1 cellular context compared by ENCODE assay signal in the genomic region with DNA sequence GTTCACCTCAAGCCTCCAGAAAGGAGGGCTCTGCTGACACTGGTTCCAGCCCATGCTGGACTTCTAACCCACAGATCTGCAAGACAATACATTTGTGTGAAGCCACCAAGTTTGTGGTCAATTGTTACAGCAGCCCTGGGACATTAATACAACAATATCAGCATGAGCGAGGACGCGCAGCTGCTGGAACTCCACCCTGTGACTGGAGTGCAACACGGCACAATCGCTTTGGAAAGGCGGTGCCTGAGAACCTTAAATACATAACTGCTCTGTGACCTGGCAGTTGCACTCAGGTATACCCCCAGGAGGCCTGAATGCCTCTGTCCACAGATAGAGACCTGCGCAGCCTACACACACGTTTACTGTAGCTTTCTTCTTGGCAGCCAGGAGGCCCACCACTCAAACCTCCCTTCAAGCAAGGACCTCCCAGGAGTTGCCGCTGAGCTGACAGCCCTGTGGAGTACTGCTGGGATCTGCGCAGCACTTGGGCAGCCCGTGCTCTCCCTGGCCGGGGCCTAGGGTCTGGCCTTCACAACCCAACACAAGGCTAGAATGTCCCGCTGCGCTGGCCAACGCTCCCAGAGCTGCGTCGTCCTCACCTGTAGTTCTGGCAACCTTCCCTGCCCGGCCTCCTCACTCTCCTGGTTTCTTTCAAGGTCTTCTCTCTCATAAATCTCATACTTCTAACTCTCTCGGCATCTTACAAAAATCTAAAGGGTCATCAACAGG.
TF ChIP-seq lines count a peak whose summit lies in the region.

No MANE protein-coding gene starts in this region.

TF ChIP-seq in HepG2, 621 proteins besides CTCF, POLR2A, EP300 and RAD21:
- TF ChIP-seq NCOA5 (CRISPR knock-in tag; IDR thresholded peaks at IDR 0.05) (no peak), CBX5 (CRISPR knock-in tag; IDR thresholded peaks at IDR 0.05; ENCODE audit: borderline replicate concordance) (no peak), RBM22 (optimal IDR thresholded peaks at IDR 0.05; ENCODE audit: low read length) (peak; percentile 52)
TF ChIP-seq in HepG2: peak in this region for 1.
